30 cellular contexts compared by ENCODE assay signal in genomic region chrX:153867671-153868070, GRCh38. TPM values are rescaled to one million over a fixed set of nuclear protein-coding genes. Genes with fewer than 3 reads are reported as not detected.
"Had no signal": no experiment of that assay in that cellular context is flagged by ENCODE, and none has a peak within 500 bp of the region (broad histone marks: within the 10 kb centered on the region; RNA-seq: fewer than 3 reads in every experiment).

No MANE protein-coding gene starts in this region.

- ATAC-seq: naive thymus-derived CD4-positive, alpha-beta T cell; natural killer cell; pancreas; psoas muscle; right cardiac atrium; right lobe of liver; stimulated activated memory B cell treated with anti-CD40 and anti-IgM and Interleukin-4, amounts not matched to agents 10 μg/mL and 1 μg/mL and 100 μg/mL, for 72 hours; stimulated activated naive CD8-positive, alpha-beta T cell treated with anti-CD3 and anti-CD28 coated beads, Interleukin-15, amount 100 ng/mL, for 72 hours; stimulated activated naive CD8-positive, alpha-beta T cell treated with anti-CD3 and anti-CD28 coated beads, Interleukin-15, Interleukin-2, amounts not matched to agents 100 U/mL and 50 U/mL, for 24 hours had no signal

- H3K4me1 ChIP-seq: pancreas, psoas muscle, right lobe of liver, sigmoid colon, suprapubic skin, testis, tibial nerve, upper lobe of left lung, vagina had no signal

- H3K36me3 ChIP-seq: neural progenitor cell, pancreas, right lobe of liver, sigmoid colon, suprapubic skin, tibial nerve, upper lobe of left lung, vagina had no signal

- H3K9me3 ChIP-seq: pancreas, psoas muscle, right lobe of liver, sigmoid colon, suprapubic skin, testis, tibial nerve, upper lobe of left lung, vagina had no signal

- H2AFZ ChIP-seq: neural progenitor cell had no signal

- DNase-seq: naive thymus-derived CD4-positive, alpha-beta T cell; natural killer cell; occipital lobe; psoas muscle; right cardiac atrium; right lobe of liver; sigmoid colon; small intestine; stimulated activated CD4-positive, alpha-beta T cell treated with anti-CD3 and anti-CD28 coated beads, Interleukin-12 subunit alpha, Interleukin-12 subunit beta, amount 100 ng/mL, for 4 hours; stimulated activated CD4-positive, alpha-beta T cell treated with anti-CD3 and anti-CD28 coated beads, Interleukin-1b, Interleukin-23, amount 100 ng/mL, for 48 hours; stimulated activated CD4-positive, alpha-beta T cell treated with anti-CD3 and anti-CD28 coated beads, Interleukin-4, amount 100 ng/mL, for 1 hour; stimulated activated CD4-positive, alpha-beta T cell treated with anti-CD3 and anti-CD28 coated beads, Interleukin-4, amount 100 ng/mL, for 4 hours; stimulated activated CD8-positive, alpha-beta memory T cell treated with anti-CD3 and anti-CD28 coated beads, Interleukin-4, amount 100 ng/mL, for 48 hours; stimulated activated naive CD4-positive, alpha-beta T cell; stimulated activated naive CD8-positive, alpha-beta T cell treated with anti-CD3 and anti-CD28 coated beads, Interleukin-15, amount 100 ng/mL, for 72 hours; stimulated activated naive CD8-positive, alpha-beta T cell treated with anti-CD3 and anti-CD28 coated beads, Interleukin-15, Interleukin-2, amounts not matched to agents 100 U/mL and 50 U/mL, for 24 hours; substantia nigra; testis; trophoblast cell; upper lobe of left lung had no signal

- H3K27ac ChIP-seq: neural progenitor cell, pancreas, psoas muscle, right lobe of liver, sigmoid colon, suprapubic skin, testis, tibial nerve, upper lobe of left lung, vagina had no signal

- H3K27me3 ChIP-seq: right lobe of liver, testis, vagina had no signal

- H3K9ac ChIP-seq: neural progenitor cell had no signal

- H3K4me2 ChIP-seq: neural progenitor cell had no signal

- FAIRE-seq: pancreas, small intestine, urothelium cell line had no signal

- H3K4me3 ChIP-seq: neural progenitor cell, pancreas, psoas muscle, right lobe of liver, sigmoid colon, suprapubic skin, testis, tibial nerve, upper lobe of left lung, vagina had no signal

RNA-seq across cellular contexts. Expression of gene AVPR2, which starts 36.8 kb away (rescaled TPM):
- total RNA-seq: natural killer cell, occipital lobe, osteocyte, progenitor cell of endocrine pancreas had no signal
- polyA plus RNA-seq: naive thymus-derived CD4-positive, alpha-beta T cell; neural cell had no signal
